In the genomic region with DNA sequence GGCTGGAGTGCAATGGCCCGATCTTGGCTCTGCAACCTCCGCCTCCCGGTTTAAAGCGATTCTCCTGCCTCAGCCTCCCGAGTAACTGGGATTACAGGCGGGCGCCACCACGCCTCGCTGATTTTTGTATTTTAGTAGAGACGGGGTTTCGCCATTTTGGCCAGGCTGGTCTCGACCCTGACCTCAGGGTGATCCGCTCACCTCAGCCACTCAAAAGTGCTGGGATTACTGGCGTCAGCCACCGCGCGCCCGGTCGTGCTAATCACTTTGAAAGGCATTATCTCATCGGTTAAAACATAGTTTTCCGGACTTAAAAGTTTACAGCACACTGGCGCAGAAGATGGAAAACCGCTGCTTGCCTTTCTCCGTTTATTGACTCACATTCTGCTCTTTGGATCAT, we compare ENCODE assay signal across 8 cellular contexts. TPM values are rescaled to one million over a fixed set of nuclear protein-coding genes. Genes with fewer than 3 reads are reported as not detected.
DNase-seq lines count a peak whose midpoint lies in the region; ATAC-seq and TF ChIP-seq lines count a peak whose summit lies in the region.

No MANE protein-coding gene starts in this region.

- no peaks in the 10 kb centered on the region for H3K27me3 Mint-ChIP-seq in activated CD4-positive, alpha-beta T cell treated with anti-CD3 and anti-CD28 coated beads for 36 hours
- peaks cover 9% of the 10 kb centered on the region for H3K27me3 Mint-ChIP-seq in activated naive CD8-positive, alpha-beta T cell treated with anti-CD3 and anti-CD28 coated beads, Interleukin-2, amount 10 ng/mL, durations not matched to agents 7 days and 5 days

- H3K9me3 Mint-ChIP-seq in activated CD4-positive, alpha-beta T cell treated with anti-CD3 and anti-CD28 coated beads for 36 hours (ENCODE audit: low read depth), result peaks cover 13% of the 10 kb centered on the region
- peaks cover 9% of the 10 kb centered on the region for H3K9me3 Mint-ChIP-seq in activated naive CD8-positive, alpha-beta T cell treated with anti-CD3 and anti-CD28 coated beads, Interleukin-2, amount 10 ng/mL, durations not matched to agents 7 days and 5 days

- TF ChIP-seq POLR2A in suprapubic skin (IDR thresholded peaks at IDR 0.05), result no peak

- H3K4me3 ChIP-seq in suprapubic skin, result peak overlapping the region; percentile 93

- ATAC-seq in activated CD4-positive, alpha-beta T cell treated with anti-CD3 and anti-CD28 coated beads for 36 hours, result no peak
- no peak for ATAC-seq in activated naive CD8-positive, alpha-beta T cell treated with anti-CD3 and anti-CD28 coated beads, Interleukin-2, amount 10 ng/mL, durations not matched to agents 7 days and 5 days (ENCODE audit: low read depth)
- ATAC-seq in GM21360 (IDR thresholded peaks at IDR 0.05; ENCODE audit: unreplicated experiment), result no peak
- no peak for ATAC-seq in GM21423 (IDR thresholded peaks at IDR 0.05; ENCODE audit: unreplicated experiment)
- ATAC-seq in HG03521 (IDR thresholded peaks at IDR 0.05; ENCODE audit: unreplicated experiment), result no peak

- CTCF ChIA-PET in activated CD4-positive, alpha-beta T cell treated with anti-CD3 and anti-CD28 coated beads for 36 hours (lab: Charles Lee), result no interaction called here

- 94% methylated on average over 24 of the region's 24 CpGs for WGBS in suprapubic skin

- H3K27ac ChIP-seq in suprapubic skin, result peak overlapping the region; percentile 90

- peaks cover 13% of the 10 kb centered on the region for H3K4me1 ChIP-seq in suprapubic skin

- H3K36me3 ChIP-seq in suprapubic skin, result peaks cover 15% of the 10 kb centered on the region

- intact Hi-C loops in activated CD4-positive, alpha-beta T cell treated with anti-CD3 and anti-CD28 coated beads for 36 hours (cut with DNase I, micrococcal nuclease), result no loop called here

- no peak for TF ChIP-seq EP300 in suprapubic skin (IDR thresholded peaks at IDR 0.05)

- DNase-seq in activated CD4-positive, alpha-beta T cell treated with anti-CD3 and anti-CD28 coated beads for 36 hours, result no peak
- no peak for DNase-seq in activated CD4-positive, alpha-beta T cell treated with anti-CD3 and anti-CD28 coated beads for 1 hour
- DNase-seq in activated naive CD8-positive, alpha-beta T cell treated with anti-CD3 and anti-CD28 coated beads, Interleukin-2, amount 10 ng/mL, durations not matched to agents 7 days and 5 days, result no peak
- DNase-seq in left kidney (ENCODE audit: low read depth, low spot score), result peak; percentile 5
- DNase-seq in suprapubic skin (ENCODE audit: low spot score in 2 of 2), result no peak

- H3K9me3 ChIP-seq in suprapubic skin, result peaks cover 23% of the 10 kb centered on the region

- peaks cover 40% of the 10 kb centered on the region for H3K36me3 Mint-ChIP-seq in activated CD4-positive, alpha-beta T cell treated with anti-CD3 and anti-CD28 coated beads for 36 hours (ENCODE audit: low read depth)
- peaks cover 40% of the 10 kb centered on the region for H3K36me3 Mint-ChIP-seq in activated naive CD8-positive, alpha-beta T cell treated with anti-CD3 and anti-CD28 coated beads, Interleukin-2, amount 10 ng/mL, durations not matched to agents 7 days and 5 days

- POLR2A ChIA-PET in activated CD4-positive, alpha-beta T cell treated with anti-CD3 and anti-CD28 coated beads for 36 hours (lab: Charles Lee), result no interaction called here
- POLR2A ChIA-PET in activated naive CD8-positive, alpha-beta T cell treated with anti-CD3 and anti-CD28 coated beads, Interleukin-2, amount 10 ng/mL, durations not matched to agents 7 days and 5 days (lab: Charles Lee), result no interaction called here

- peak overlapping the region; percentile 89 for H3K4me3 Mint-ChIP-seq in activated CD4-positive, alpha-beta T cell treated with anti-CD3 and anti-CD28 coated beads for 36 hours
- peak overlapping the region; percentile 60 for H3K4me3 Mint-ChIP-seq in activated naive CD8-positive, alpha-beta T cell treated with anti-CD3 and anti-CD28 coated beads, Interleukin-2, amount 10 ng/mL, durations not matched to agents 7 days and 5 days

- TF ChIP-seq CTCF in suprapubic skin (IDR thresholded peaks at IDR 0.05), result no peak

- H3K27me3 ChIP-seq in suprapubic skin, result no peaks in the 10 kb centered on the region

- peak overlapping the region; percentile 63 for H3K27ac Mint-ChIP-seq in activated CD4-positive, alpha-beta T cell treated with anti-CD3 and anti-CD28 coated beads for 36 hours
- H3K27ac Mint-ChIP-seq in activated naive CD8-positive, alpha-beta T cell treated with anti-CD3 and anti-CD28 coated beads, Interleukin-2, amount 10 ng/mL, durations not matched to agents 7 days and 5 days, result peak overlapping the region; percentile 30

- peaks cover 21% of the 10 kb centered on the region for H3K4me1 Mint-ChIP-seq in activated CD4-positive, alpha-beta T cell treated with anti-CD3 and anti-CD28 coated beads for 36 hours
- peaks cover 15% of the 10 kb centered on the region for H3K4me1 Mint-ChIP-seq in activated naive CD8-positive, alpha-beta T cell treated with anti-CD3 and anti-CD28 coated beads, Interleukin-2, amount 10 ng/mL, durations not matched to agents 7 days and 5 days

RNA-seq across cellular contexts. Expression of gene MTHFS, which starts 27.6 kb away (rescaled TPM):
- 10 to 100 TPM; 36.1 to 48.5 TPM for total RNA-seq in activated CD4-positive, alpha-beta T cell treated with anti-CD3 and anti-CD28 coated beads for 36 hours
- total RNA-seq in activated naive CD8-positive, alpha-beta T cell treated with anti-CD3 and anti-CD28 coated beads, Interleukin-2, amount 10 ng/mL, durations not matched to agents 7 days and 5 days, result 10 to 100 TPM; 31.5 to 32.0 TPM
- total RNA-seq in suprapubic skin, result 10 to 100 TPM in 3 of 4 donors, 1 to 10 TPM in 1; 4.3 to 10.9 (median 10.2) TPM

RNA-seq across cellular contexts. Expression of gene BCL2A1, which starts 46.6 kb away (rescaled TPM):
- 100 to 1,000 TPM in 1 of 2 experiments, 10 to 100 TPM in 1; 82.2 to 103 TPM for total RNA-seq in activated CD4-positive, alpha-beta T cell treated with anti-CD3 and anti-CD28 coated beads for 36 hours
- total RNA-seq in activated naive CD8-positive, alpha-beta T cell treated with anti-CD3 and anti-CD28 coated beads, Interleukin-2, amount 10 ng/mL, durations not matched to agents 7 days and 5 days, result 10 to 100 TPM; 33.6 to 34.6 TPM
- 1 to 10 TPM in 2 of 4 donors, under 1 TPM in 2; 0.64 to 2.6 (median 0.92) TPM for total RNA-seq in suprapubic skin

Comparison
In these comparisons a context has a peak if more than half of its experiments do, and no peak if none do; other contexts are left out.
1. RNA of gene BCL2A1, which starts 46.6 kb away (total RNA-seq): 82.2 to 103 TPM in activated CD4-positive, alpha-beta T cell treated with anti-CD3 and anti-CD28 coated beads for 36 hours and 33.6 to 34.6 TPM in activated naive CD8-positive, alpha-beta T cell treated with anti-CD3 and anti-CD28 coated beads, Interleukin-2, amount 10 ng/mL, durations not matched to agents 7 days and 5 days; 0.64 to 2.6 TPM in suprapubic skin; every median in the first group is over 4 times any median in the second.